8 cellular contexts compared by ENCODE assay signal in the genomic region with DNA sequence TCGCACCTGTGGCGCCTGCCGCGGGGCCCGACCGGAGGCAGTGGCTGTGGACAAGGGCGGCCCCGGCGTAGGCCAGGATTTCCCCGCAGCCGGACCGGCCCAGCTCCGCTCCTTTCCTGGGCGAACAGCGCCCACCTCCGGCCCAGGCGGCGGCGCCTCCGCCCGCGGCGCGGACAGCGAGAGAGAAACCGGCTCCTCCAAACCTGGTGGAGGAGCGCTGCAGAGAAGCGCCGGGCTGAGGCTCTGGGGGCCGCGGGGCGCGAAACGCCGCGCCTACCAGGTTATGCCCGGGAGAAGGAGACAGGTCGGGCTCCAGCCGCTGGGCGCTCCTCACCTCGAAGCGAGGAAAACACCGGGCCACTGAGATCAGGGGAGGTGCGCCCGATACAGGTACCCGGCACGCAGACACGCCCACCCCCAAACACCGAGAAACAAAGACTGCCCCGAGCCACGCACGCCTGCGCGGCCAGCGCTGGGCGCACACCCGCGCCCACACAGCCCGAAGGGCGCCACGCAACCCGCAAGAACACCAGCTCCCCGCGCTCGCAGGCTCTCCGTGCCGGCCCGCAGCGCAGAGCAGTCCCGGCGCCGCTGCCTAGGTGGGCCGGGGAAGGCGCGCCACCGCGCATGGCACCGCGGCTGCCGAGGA. TPM values are rescaled to one million over a fixed set of nuclear protein-coding genes. Genes with fewer than 3 reads are reported as not detected.
DNase-seq lines count a peak whose midpoint lies in the region; ATAC-seq, FAIRE-seq and TF ChIP-seq lines count a peak whose summit lies in the region.

No MANE protein-coding gene starts in this region.

- no peaks in the 10 kb centered on the region for H3K9me3 ChIP-seq in small intestine (ENCODE audit: control insufficient read depth, low read depth)

- H3K27me3 ChIP-seq in small intestine (ENCODE audit: control insufficient read depth in 2 of 2, insufficient read depth in 2 of 2, low read length in 2 of 2) = peaks cover 21 to 23% of the 10 kb centered on the region in 2 donors

- H3K4me3 ChIP-seq in GM12865 (ENCODE audit: low read depth, low read length) (no peak overlapping the region), foreskin fibroblast (ENCODE audit: low read depth in 1 of 2, low read length in 2 of 2) (no peak overlapping the region), small intestine (ENCODE audit: low read depth in 1 of 2, low read length in 2 of 2) (no peak overlapping the region)

- WGBS in small intestine, 3 donors = 3 to 27% (median 14%) methylated on average over 56 to 80 of the region's 80 CpGs

- no peaks in the 10 kb centered on the region for H3K36me3 Mint-ChIP-seq in neural crest cell (ENCODE audit: low read depth)

- in situ Hi-C loops in KBM-7 (cut with MboI; ENCODE audit: low pct_unique_long_range_greater_than_20kb, low sequenced_read_pairs) = loop anchor here (25.0 kb wide), 1 partner anchor 576 kb away; no protein-coding TSS in a partner anchor

- peaks cover 12% of the 10 kb centered on the region for H3K4me1 Mint-ChIP-seq in neural crest cell

- no peak for ATAC-seq in GM19023 (IDR thresholded peaks at IDR 0.05; ENCODE audit: unreplicated experiment)

- no peak for FAIRE-seq in small intestine (lab: Jason Lieb, UNC)

- peak; percentile 12 for TF ChIP-seq CTCF in GM12865 (IDR thresholded peaks at IDR 0.05; ENCODE audit: insufficient read depth, low read depth, low read length, missing control alignments)
- TF ChIP-seq CTCF in neural crest cell (conservative IDR thresholded peaks at IDR 0.05) = peak; percentile 66
- TF ChIP-seq CTCF in foreskin fibroblast (IDR thresholded peaks at IDR 0.05; ENCODE audit: low read depth, low read length) = no peak

- no peak overlapping the region for H3K27ac Mint-ChIP-seq in neural crest cell (ENCODE audit: unreplicated experiment)

- H3K4me3 Mint-ChIP-seq in neural crest cell = peak overlapping the region; percentile 81

- H3K4me1 ChIP-seq in small intestine (ENCODE audit: control insufficient read depth in 2 of 2, insufficient read depth in 1 of 2, low read depth in 1 of 2, low read length in 1 of 2) = peaks cover 0 to 3% of the 10 kb centered on the region in 2 donors

- DNase-seq in GM12865 (ENCODE audit: low read depth) (no peak), KBM-7 (peak; percentile 38), epithelial cell of prostate (ENCODE audit: low read depth, low spot score) (peak; percentile 18), neural crest cell (ENCODE audit: low read depth, low spot score) (peak; percentile 48), foreskin fibroblast (no peak), KG1 (lab: John Stamatoyannopoulos, UW) (no peak), small intestine (no peak)

- no peak overlapping the region for H3K27ac ChIP-seq in epithelial cell of prostate
- H3K27ac ChIP-seq in small intestine (ENCODE audit: low read depth in 1 of 2, low read length in 1 of 2) = no peak overlapping the region

- H3K36me3 ChIP-seq in small intestine (ENCODE audit: control insufficient read depth in 2 of 2, insufficient read depth in 2 of 2, low read length in 2 of 2) = no peaks in the 10 kb centered on the region

- no peaks in the 10 kb centered on the region for H3K9me3 Mint-ChIP-seq in neural crest cell

- H3K27me3 Mint-ChIP-seq in neural crest cell (ENCODE audit: low read depth) = peaks cover 82% of the 10 kb centered on the region

RNA-seq across cellular contexts. Expression of a gene that starts 3.3 kb away (rescaled TPM):
- 1.1 and 1.2 TPM in 2 replicates for total RNA-seq in neural crest cell
- polyA plus RNA-seq in small intestine = 1 to 10 TPM in 1 of 3 donors, under 1 TPM in 1, not detected in 1; 0.27 to 1.1 TPM

Comparison
In these comparisons a context has a peak if more than half of its experiments do, and no peak if none do; other contexts are left out.
1. DNase-seq: peak in KBM-7 (single experiment), epithelial cell of prostate (single experiment) and neural crest cell (single experiment); none in GM12865 (single experiment), foreskin fibroblast (0 of 2), KG1 (single experiment) and small intestine (single experiment).